ENCODE assay signal across 16 cellular contexts in genomic region chr9:109975574-109976327, GRCh38.
DNase-seq lines count a peak whose midpoint lies in the region; ATAC-seq lines count a peak whose summit lies in the region.
"Had no signal": no experiment of that assay in that cellular context is flagged by ENCODE, and none has a peak within 500 bp of the region (broad histone marks: within the 10 kb centered on the region; RNA-seq: fewer than 3 reads in every experiment).

No MANE protein-coding gene starts in this region.

- H3K27ac Mint-ChIP-seq in T-helper 2 cell treated with Interferon-gamma antibody and Interleukin-4, amounts not matched to agents 5 μg/mL and 100 μg/mL, for 36 hours = peak overlapping the region; percentile 88
- peak overlapping the region; percentile 91 for H3K27ac Mint-ChIP-seq in activated T-helper 17 cell treated with anti-CD3 and anti-CD28 coated beads, Interleukin-2, amount 50 U/mL, for 72 hours
- no peak overlapping the region for H3K27ac Mint-ChIP-seq in T-helper 17 cell

- H3K36me3 Mint-ChIP-seq in T-helper 2 cell treated with Interferon-gamma antibody and Interleukin-4, amounts not matched to agents 5 μg/mL and 100 μg/mL, for 36 hours (ENCODE audit: low read depth) = peaks cover 9% of the 10 kb centered on the region
- H3K36me3 Mint-ChIP-seq in activated T-helper 17 cell treated with anti-CD3 and anti-CD28 coated beads, Interleukin-2, amount 50 U/mL, for 72 hours (ENCODE audit: low read depth) = peaks cover 5% of the 10 kb centered on the region
- peaks cover 3% of the 10 kb centered on the region for H3K36me3 Mint-ChIP-seq in T-helper 17 cell (ENCODE audit: low read depth)

- H3K27me3 Mint-ChIP-seq in T-helper 2 cell treated with Interferon-gamma antibody and Interleukin-4, amounts not matched to agents 5 μg/mL and 100 μg/mL, for 36 hours (ENCODE audit: low read depth) = no peaks in the 10 kb centered on the region
- peaks cover 5% of the 10 kb centered on the region for H3K27me3 Mint-ChIP-seq in activated T-helper 17 cell treated with anti-CD3 and anti-CD28 coated beads, Interleukin-2, amount 50 U/mL, for 72 hours
- H3K27me3 Mint-ChIP-seq in T-helper 17 cell = no peaks in the 10 kb centered on the region

- no peak overlapping the region for H3K4me3 Mint-ChIP-seq in T-helper 2 cell treated with Interferon-gamma antibody and Interleukin-4, amounts not matched to agents 5 μg/mL and 100 μg/mL, for 36 hours
- H3K4me3 Mint-ChIP-seq in activated T-helper 17 cell treated with anti-CD3 and anti-CD28 coated beads, Interleukin-2, amount 50 U/mL, for 72 hours = peak overlapping the region; percentile 63
- no peak overlapping the region for H3K4me3 Mint-ChIP-seq in T-helper 17 cell

- H3K4me1 Mint-ChIP-seq in T-helper 2 cell treated with Interferon-gamma antibody and Interleukin-4, amounts not matched to agents 5 μg/mL and 100 μg/mL, for 36 hours (ENCODE audit: low read depth) = peaks cover 62% of the 10 kb centered on the region
- peaks cover 53% of the 10 kb centered on the region for H3K4me1 Mint-ChIP-seq in activated T-helper 17 cell treated with anti-CD3 and anti-CD28 coated beads, Interleukin-2, amount 50 U/mL, for 72 hours
- peaks cover 25% of the 10 kb centered on the region for H3K4me1 Mint-ChIP-seq in T-helper 17 cell

- H3K9me3 Mint-ChIP-seq in T-helper 2 cell treated with Interferon-gamma antibody and Interleukin-4, amounts not matched to agents 5 μg/mL and 100 μg/mL, for 36 hours = no peaks in the 10 kb centered on the region
- no peaks in the 10 kb centered on the region for H3K9me3 Mint-ChIP-seq in activated T-helper 17 cell treated with anti-CD3 and anti-CD28 coated beads, Interleukin-2, amount 50 U/mL, for 72 hours

- DNase-seq in T-helper 2 cell treated with Interferon-gamma antibody and Interleukin-4, amounts not matched to agents 5 μg/mL and 100 μg/mL, for 36 hours (ENCODE audit: low spot score) = no peak
- DNase-seq in T-helper 2 cell = no peak
- DNase-seq in GM04503 (ENCODE audit: low read depth) = peak; percentile 76
- peak; percentile 59 for DNase-seq in iris pigment epithelial cell (ENCODE audit: low read depth)
- DNase-seq in T-helper 17 cell = no peak
- DNase-seq: Caco-2, erythroblast, Kasumi-1, NCI-H1694 treated with DMSO at 0.1 percent for 48 hours, NCI-H774, sigmoid colon had no signal

- no peaks in the 10 kb centered on the region for H3K9me3 ChIP-seq in T-helper 17 cell (ENCODE audit: control insufficient read depth, low read length, poor library complexity, severe bottlenecking)
- H3K9me3 ChIP-seq: Caco-2, HAP-1, sigmoid colon, suprapubic skin had no signal

- no peak for ATAC-seq in activated T-helper 17 cell treated with anti-CD3 and anti-CD28 coated beads, Interleukin-2, amount 50 U/mL, for 72 hours (replicated peaks)
- ATAC-seq in HG02981 (IDR thresholded peaks at IDR 0.05; ENCODE audit: unreplicated experiment) = no peak
- ATAC-seq in T-helper 17 cell = no peak
- ATAC-seq in HG02798 (IDR thresholded peaks at IDR 0.05; ENCODE audit: poor library complexity, unreplicated experiment) = no peak

Comparison
In these comparisons a context has a peak if more than half of its experiments do, and no peak if none do; other contexts are left out.
1. DNase-seq: peak in GM04503 (single experiment) and iris pigment epithelial cell (single experiment); none in T-helper 2 cell treated with Interferon-gamma antibody and Interleukin-4, amounts not matched to agents 5 μg/mL and 100 μg/mL, for 36 hours (single experiment), T-helper 2 cell (0 of 5) and T-helper 17 cell (0 of 3).